In genomic region chr4:6855692-6856297, GRCh38 we compare ENCODE assay signal across 8 cellular contexts.
A peak's percentile ranks its signal among the peaks of the same experiment; 100 is the strongest.
DNase-seq lines count a peak whose midpoint lies in the region; ATAC-seq and TF ChIP-seq lines count a peak whose summit lies in the region.

No MANE protein-coding gene starts in this region.

- peaks cover 36% of the 10 kb centered on the region for H3K36me3 Mint-ChIP-seq in T-helper 2 cell treated with Interferon-gamma antibody and Interleukin-4, amounts not matched to agents 5 μg/mL and 100 μg/mL, for 36 hours (ENCODE audit: low read depth)

- no peak overlapping the region for H3K4me3 Mint-ChIP-seq in T-helper 2 cell treated with Interferon-gamma antibody and Interleukin-4, amounts not matched to agents 5 μg/mL and 100 μg/mL, for 36 hours
- peak overlapping the region; percentile 38 to 44 for H3K4me3 Mint-ChIP-seq in stimulated activated naive CD8-positive, alpha-beta T cell treated with anti-CD3 and anti-CD28 coated beads, Interleukin-15, amount 100 ng/mL, for 72 hours

- peaks cover 24% of the 10 kb centered on the region for H3K9me3 Mint-ChIP-seq in T-helper 2 cell treated with Interferon-gamma antibody and Interleukin-4, amounts not matched to agents 5 μg/mL and 100 μg/mL, for 36 hours
- H3K9me3 Mint-ChIP-seq in stimulated activated naive CD8-positive, alpha-beta T cell treated with anti-CD3 and anti-CD28 coated beads, Interleukin-15, amount 100 ng/mL, for 72 hours = peaks cover 16% of the 10 kb centered on the region in 2 donors

- H3K27me3 Mint-ChIP-seq in T-helper 2 cell treated with Interferon-gamma antibody and Interleukin-4, amounts not matched to agents 5 μg/mL and 100 μg/mL, for 36 hours (ENCODE audit: low read depth) = no peaks in the 10 kb centered on the region
- no peaks in the 10 kb centered on the region for H3K27me3 Mint-ChIP-seq in stimulated activated naive CD8-positive, alpha-beta T cell treated with anti-CD3 and anti-CD28 coated beads, Interleukin-15, amount 100 ng/mL, for 72 hours

- H3K36me3 ChIP-seq in GM06990 (ENCODE audit: control insufficient read depth, insufficient read depth, low read length) = no peaks in the 10 kb centered on the region

- peak overlapping the region; percentile 47 for H3K27ac Mint-ChIP-seq in T-helper 2 cell treated with Interferon-gamma antibody and Interleukin-4, amounts not matched to agents 5 μg/mL and 100 μg/mL, for 36 hours
- H3K27ac Mint-ChIP-seq in stimulated activated naive CD8-positive, alpha-beta T cell treated with anti-CD3 and anti-CD28 coated beads, Interleukin-15, amount 100 ng/mL, for 72 hours = peak overlapping the region; percentile 91 to 97

- ATAC-seq in GM19438 (IDR thresholded peaks at IDR 0.05; ENCODE audit: low read depth, unreplicated experiment) (peak; percentile 88), HG03432 (IDR thresholded peaks at IDR 0.05; ENCODE audit: unreplicated experiment) (peak; percentile 93)
- ATAC-seq in stimulated activated naive CD8-positive, alpha-beta T cell treated with anti-CD3 and anti-CD28 coated beads, Interleukin-15, amount 100 ng/mL, for 72 hours = peak; percentile 100

- H3K4me3 ChIP-seq in GM06990 (replicated peaks; ENCODE audit: low read depth, low read length) (peak overlapping the region; percentile 19), fibroblast of pulmonary artery (replicated peaks; ENCODE audit: low read depth, low read length) (no peak overlapping the region)

- TF ChIP-seq CTCF in GM06990 (IDR thresholded peaks at IDR 0.05; ENCODE audit: insufficient read depth, low read length, poor library complexity, severe bottlenecking) (no peak), fibroblast of pulmonary artery (IDR thresholded peaks at IDR 0.05; ENCODE audit: low read length, missing control alignments) (no peak)

- H3K27me3 ChIP-seq in GM06990 (replicated peaks; ENCODE audit: control insufficient read depth, insufficient read depth, low read length) = no peaks in the 10 kb centered on the region

- DNase-seq in GM06990 (ENCODE audit: extremely low read depth, insufficient read length) (peak; percentile 75), fibroblast of pulmonary artery (ENCODE audit: low read depth) (peak; percentile 71), HuH-7 (ENCODE audit: low spot score) (no peak), DMS79 treated with DMSO at 0.1 percent for 48 hours (lab: John Stamatoyannopoulos, UW) (no peak)
- no peak for DNase-seq in T-helper 2 cell treated with Interferon-gamma antibody and Interleukin-4, amounts not matched to agents 5 μg/mL and 100 μg/mL, for 36 hours (ENCODE audit: low spot score)
- peak; percentile 39 to 67 for DNase-seq in stimulated activated naive CD8-positive, alpha-beta T cell treated with anti-CD3 and anti-CD28 coated beads, Interleukin-15, amount 100 ng/mL, for 72 hours

- peaks cover 11% of the 10 kb centered on the region for H3K4me1 Mint-ChIP-seq in T-helper 2 cell treated with Interferon-gamma antibody and Interleukin-4, amounts not matched to agents 5 μg/mL and 100 μg/mL, for 36 hours (ENCODE audit: low read depth)
- peaks cover 25% of the 10 kb centered on the region for H3K4me1 Mint-ChIP-seq in stimulated activated naive CD8-positive, alpha-beta T cell treated with anti-CD3 and anti-CD28 coated beads, Interleukin-15, amount 100 ng/mL, for 72 hours

Comparison
In these comparisons a context has a peak if more than half of its experiments do, and no peak if none do; other contexts are left out.
1. DNase-seq: peak in GM06990 (single experiment), fibroblast of pulmonary artery (single experiment) and stimulated activated naive CD8-positive, alpha-beta T cell treated with anti-CD3 and anti-CD28 coated beads, Interleukin-15, amount 100 ng/mL, for 72 hours (2 of 2); none in T-helper 2 cell treated with Interferon-gamma antibody and Interleukin-4, amounts not matched to agents 5 μg/mL and 100 μg/mL, for 36 hours (single experiment), HuH-7 (single experiment) and DMS79 treated with DMSO at 0.1 percent for 48 hours (single experiment).
2. Peak in every context shown above with its lines, with median percentiles within 50 percentile points of each other: ATAC-seq.